Comparison of ENCODE assay signal across 2 cellular contexts in genomic region chr7:100891555-100891954, GRCh38.
TF ChIP-seq lines count a peak whose summit lies in the region.

No MANE protein-coding gene starts in this region.

TF ChIP-seq in HCT116, 20 proteins besides CTCF, POLR2A, EP300 and RAD21:
- TF ChIP-seq POLR2AphosphoS5 (IDR thresholded peaks at IDR 0.05; ENCODE audit: low read depth, low read length) = no peak
- TF ChIP-seq FOSL1 (IDR thresholded peaks at IDR 0.05; ENCODE audit: low read depth) = no peak
- TF ChIP-seq EZH2 (IDR thresholded peaks at IDR 0.05) = no peak
TF ChIP-seq in HCT116: peak in this region for 0.

TF ChIP-seq in GM12878, 131 proteins besides CTCF, POLR2A, EP300 and RAD21:
- TF ChIP-seq PRDM15 (CRISPR knock-in tag; IDR thresholded peaks at IDR 0.05) (no peak), TCF12 (IDR thresholded peaks at IDR 0.05; ENCODE audit: low read depth, low read length) (no peak), ZNF622 (IDR thresholded peaks at IDR 0.05) (no peak), CHD4 (IDR thresholded peaks at IDR 0.05) (no peak), STAT1 (conservative IDR thresholded peaks at IDR 0.05) (no peak), MAX (IDR thresholded peaks at IDR 0.05; ENCODE audit: low read depth, low read length) (no peak), NR2C1 (IDR thresholded peaks at IDR 0.05) (no peak), ZNF274 (IDR thresholded peaks at IDR 0.05; ENCODE audit: insufficient read depth, insufficient read length) (no peak), STAT3 (IDR thresholded peaks at IDR 0.05; ENCODE audit: low read depth, low read length) (no peak), SIN3A (IDR thresholded peaks at IDR 0.05; ENCODE audit: low read depth, low read length) (no peak), CUX1 (IDR thresholded peaks at IDR 0.05; ENCODE audit: insufficient replicate concordance, low read depth, low read length) (no peak), BCL3 (IDR thresholded peaks at IDR 0.05; ENCODE audit: borderline replicate concordance, insufficient read depth, low read depth, low read length, poor library complexity, severe bottlenecking) (no peak), NFXL1 (IDR thresholded peaks at IDR 0.05; ENCODE audit: borderline replicate concordance) (no peak), BHLHE40 (IDR thresholded peaks at IDR 0.05; ENCODE audit: borderline replicate concordance in 1 of 2, low read depth in 2 of 2, low read length in 1 of 2) (no peak), USF2 (IDR thresholded peaks at IDR 0.05; ENCODE audit: borderline replicate concordance, low read depth, low read length) (no peak)
